Comparison of ENCODE assay signal across 10 cellular contexts in the genomic region with DNA sequence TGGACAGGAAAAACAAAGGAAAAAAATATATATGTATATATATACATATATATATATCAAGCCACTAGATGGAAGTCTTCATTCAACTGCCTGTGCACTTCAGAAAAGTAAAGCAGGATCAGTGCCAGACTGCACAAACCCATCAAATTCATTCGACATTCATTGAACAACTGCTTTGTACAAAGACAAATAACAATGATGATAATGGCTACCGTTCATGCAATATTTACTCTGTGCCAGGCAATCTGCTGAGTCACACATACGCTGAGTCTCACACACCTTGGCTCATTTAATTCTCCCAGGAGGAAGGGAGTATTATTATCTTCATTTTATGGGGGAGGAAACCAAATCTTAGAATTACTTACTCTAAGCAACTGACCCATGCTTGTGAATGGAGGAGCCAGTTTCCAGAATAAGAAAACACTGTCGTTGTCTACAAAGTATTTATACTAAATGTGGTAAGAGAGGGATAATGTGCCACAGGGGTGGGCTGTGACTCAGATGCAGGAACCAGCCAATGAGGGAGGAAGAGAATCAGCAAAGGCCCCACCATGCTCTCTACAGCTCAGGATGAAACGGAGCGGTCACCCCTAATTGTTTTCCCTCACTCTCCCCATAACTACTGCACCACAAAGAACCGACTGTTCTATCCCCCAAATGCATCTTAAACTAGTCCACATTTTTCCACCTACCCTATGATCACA. TPM values are rescaled to one million over a fixed set of nuclear protein-coding genes. Genes with fewer than 3 reads are reported as not detected.
A peak's percentile ranks its signal among the peaks of the same experiment; 100 is the strongest.
DNase-seq lines count a peak whose midpoint lies in the region; ATAC-seq and TF ChIP-seq lines count a peak whose summit lies in the region.
"Had no signal": no experiment of that assay in that cellular context is flagged by ENCODE, and none has a peak within 500 bp of the region (broad histone marks: within the 10 kb centered on the region; RNA-seq: fewer than 3 reads in every experiment).

No MANE protein-coding gene starts in this region.

- no peak overlapping the region for H3K4me3 ChIP-seq in upper lobe of right lung

- H3K9me3 ChIP-seq in upper lobe of right lung, result no peaks in the 10 kb centered on the region

- no peak overlapping the region for H3K27ac ChIP-seq in upper lobe of right lung

- TF ChIP-seq CTCF in upper lobe of right lung (IDR thresholded peaks at IDR 0.05) (no peak), GM10266 (IDR thresholded peaks at IDR 0.05; ENCODE audit: control insufficient read depth, insufficient read depth, low read depth, missing control alignments) (no peak)

- no peak overlapping the region for H3K4me3 Mint-ChIP-seq in activated naive CD4-positive, alpha-beta T cell treated with anti-CD3 and anti-CD28 coated beads, Interleukin-2, amount 50 U/mL, for 24 hours

- H3K27me3 Mint-ChIP-seq in activated naive CD4-positive, alpha-beta T cell treated with anti-CD3 and anti-CD28 coated beads, Interleukin-2, amount 50 U/mL, for 24 hours, result no peaks in the 10 kb centered on the region

- no peak for DNase-seq in activated naive CD4-positive, alpha-beta T cell treated with Interleukin-2 at 50 U/mL for 16 hours
- DNase-seq in NCI-H226 (peak; percentile 62), dermis blood vessel endothelial cell (peak; percentile 47), upper lobe of right lung (no peak), GM10266 (ENCODE audit: extremely low spot score) (no peak)
- no peak for DNase-seq in activated CD4-positive, CD25-positive, alpha-beta regulatory T cell treated with anti-CD3 and anti-CD28 coated beads, Interleukin-2, amount 50 U/mL, for 72 hours
- DNase-seq: activated CD4-positive, alpha-beta T cell treated with anti-CD3 and anti-CD28 coated beads, Interleukin-2, amount 50 U/mL, for 48 hours; effector CD4-positive, alpha-beta T cell had no signal

- peaks cover 35% of the 10 kb centered on the region for H3K4me1 Mint-ChIP-seq in activated naive CD4-positive, alpha-beta T cell treated with anti-CD3 and anti-CD28 coated beads, Interleukin-2, amount 50 U/mL, for 24 hours

- intact Hi-C loops in upper lobe of right lung (cut with DNase I), result no loop called here

- no peaks in the 10 kb centered on the region for H3K36me3 ChIP-seq in upper lobe of right lung

- peaks cover 5% of the 10 kb centered on the region for H3K36me3 Mint-ChIP-seq in activated naive CD4-positive, alpha-beta T cell treated with anti-CD3 and anti-CD28 coated beads, Interleukin-2, amount 50 U/mL, for 24 hours

- no peaks in the 10 kb centered on the region for H3K4me1 ChIP-seq in upper lobe of right lung

- H3K27ac Mint-ChIP-seq in activated naive CD4-positive, alpha-beta T cell treated with anti-CD3 and anti-CD28 coated beads, Interleukin-2, amount 50 U/mL, for 24 hours, result peak overlapping the region; percentile 51

- H3K9me3 Mint-ChIP-seq in activated naive CD4-positive, alpha-beta T cell treated with anti-CD3 and anti-CD28 coated beads, Interleukin-2, amount 50 U/mL, for 24 hours, result peaks cover 7% of the 10 kb centered on the region

- ATAC-seq in upper lobe of right lung, result peak; percentile 12
- ATAC-seq in HG02763 (IDR thresholded peaks at IDR 0.05; ENCODE audit: unreplicated experiment), result no peak

- H3K27me3 ChIP-seq in upper lobe of right lung, result no peaks in the 10 kb centered on the region

RNA-seq across cellular contexts. Expression of gene BFSP2, which starts 44.4 kb away (rescaled TPM):
- total RNA-seq in dermis blood vessel endothelial cell (not detected in 2 replicates), upper lobe of right lung (not detected)

Comparison
In these comparisons a context has a peak if more than half of its experiments do, and no peak if none do; other contexts are left out.
1. DNase-seq: peak in NCI-H226 (single experiment) and dermis blood vessel endothelial cell (single experiment); none in activated naive CD4-positive, alpha-beta T cell treated with Interleukin-2 at 50 U/mL for 16 hours (single experiment), upper lobe of right lung (single experiment), activated CD4-positive, CD25-positive, alpha-beta regulatory T cell treated with anti-CD3 and anti-CD28 coated beads, Interleukin-2, amount 50 U/mL, for 72 hours (single experiment) and GM10266 (single experiment).